In the genomic region with DNA sequence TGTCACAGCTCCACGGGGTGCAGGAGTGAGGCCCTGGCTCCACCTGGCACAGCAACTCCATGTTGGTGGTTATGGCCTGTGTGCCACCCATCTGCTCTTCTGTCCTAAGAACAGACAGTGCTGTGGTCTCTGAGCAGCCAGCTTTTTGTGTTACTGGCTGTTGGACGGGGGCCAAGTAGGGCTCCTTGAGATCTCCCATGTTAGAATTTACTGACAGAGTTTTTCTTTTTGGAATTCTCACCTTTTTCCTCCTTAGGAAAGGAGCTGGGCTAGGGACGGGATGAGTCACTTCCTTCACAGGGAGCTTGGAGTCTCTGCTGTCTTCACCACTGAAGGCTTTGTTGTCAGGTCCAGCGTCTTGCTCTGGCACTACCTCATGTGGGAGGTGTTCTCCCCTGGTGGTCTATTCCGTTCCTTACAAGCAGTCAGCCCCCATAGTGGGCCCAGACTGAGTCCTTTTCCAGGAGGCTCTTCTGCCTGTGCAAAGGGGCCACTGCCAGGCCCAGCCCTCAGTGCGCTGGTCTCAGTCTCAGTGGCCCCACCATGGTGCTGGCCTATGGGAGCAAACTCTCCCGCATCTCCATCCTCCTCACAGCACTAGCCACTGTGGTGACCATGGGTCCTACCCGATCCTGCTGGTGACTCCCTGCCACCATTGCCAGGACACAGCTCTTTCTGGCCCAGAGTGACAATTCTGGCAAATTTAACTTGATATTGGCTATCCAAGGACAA, we compare ENCODE assay signal across 7 cellular contexts. TPM values are rescaled to one million over a fixed set of nuclear protein-coding genes. Genes with fewer than 3 reads are reported as not detected.
DNase-seq lines count a peak whose midpoint lies in the region; ATAC-seq and TF ChIP-seq lines count a peak whose summit lies in the region.
"Not testable (repeated sequence)": the region's sequence is repeated elsewhere in the genome, so short reads cannot be mapped to it uniquely, and the experiment has no call there.

No MANE protein-coding gene starts in this region.

- DNase-seq in Daoy (ENCODE audit: low read depth) (peak; percentile 36), NCI-H2171 treated with DMSO at 0.1 percent for 48 hours (lab: John Stamatoyannopoulos, UW) (peak; percentile 84), astrocyte of the hippocampus (ENCODE audit: low read depth, low spot score) (peak; percentile 16)
- DNase-seq in IMR-90; Panc1 (ENCODE audit: low read depth, low spot score); lower lobe of right lung; stimulated activated effector memory CD8-positive, alpha-beta T cell treated with anti-CD3 and anti-CD28 coated beads, Interleukin-12 subunit alpha, Interleukin-12 subunit beta, amount 100 ng/mL, for 72 hours (ENCODE audit: low spot score in 2 of 2): not testable (repeated sequence)

- in situ Hi-C loops in IMR-90 (cut with MboI; ENCODE audit: low sequenced_read_pairs); Panc1 (cut with HindIII; ENCODE audit: low pct_unique_long_range_greater_than_20kb, low sequenced_read_pairs): not testable (repeated sequence)

- H2BK5ac ChIP-seq in IMR-90 (ENCODE audit: low read depth, low read length, poor library complexity, severe bottlenecking): not testable (repeated sequence)

- CTCF ChIA-PET in IMR-90 (lab: Yijun Ruan, JAX); Panc1 (lab: Charles Lee): not testable (repeated sequence)

- intact Hi-C loops in IMR-90 (cut with micrococcal nuclease); Panc1 (cut with micrococcal nuclease; ENCODE audit: unreplicated experiment); lower lobe of right lung (cut with DNase I): not testable (repeated sequence)

- TF ChIP-seq RAD21 in IMR-90 (IDR thresholded peaks at IDR 0.05; ENCODE audit: low read length): not testable (repeated sequence)

- H3K4ac ChIP-seq in IMR-90 (ENCODE audit: low read depth, low read length): not testable (repeated sequence)

- not testable (repeated sequence) for H2AK5ac ChIP-seq in IMR-90 (ENCODE audit: low read depth, low read length)

- H2BK15ac ChIP-seq in IMR-90 (ENCODE audit: low read depth, low read length): not testable (repeated sequence)

- dilution Hi-C loops in IMR-90 (cut with HindIII; ENCODE audit: low sequenced_read_pairs, unreplicated experiment): not testable (repeated sequence)

- H4K91ac ChIP-seq in IMR-90 (ENCODE audit: insufficient read depth, low read depth, low read length): not testable (repeated sequence)

- not testable (repeated sequence) for H2BK120ac ChIP-seq in IMR-90 (ENCODE audit: low read depth, low read length)

- not testable (repeated sequence) for H4K5ac ChIP-seq in IMR-90 (ENCODE audit: low read depth, low read length)

- H3K23ac ChIP-seq in IMR-90 (ENCODE audit: low read depth, low read length): not testable (repeated sequence)

- not testable (repeated sequence) for H2AFZ ChIP-seq in IMR-90 (replicated peaks; ENCODE audit: low read length, poor library complexity)

- H3K9ac ChIP-seq in IMR-90 (ENCODE audit: low read depth, low read length): not testable (repeated sequence)

- not testable (repeated sequence) for TF ChIP-seq POLR2A in IMR-90 (IDR thresholded peaks at IDR 0.05; ENCODE audit: low read depth, low read length)

- POLR2A ChIA-PET in IMR-90 (lab: Charles Lee; ENCODE audit: unreplicated experiment); Panc1 (lab: Charles Lee): not testable (repeated sequence)

- H2AK9ac ChIP-seq in IMR-90 (replicated peaks; ENCODE audit: low read depth, low read length, poor library complexity): not testable (repeated sequence)

- not testable (repeated sequence) for H2BK20ac ChIP-seq in IMR-90 (ENCODE audit: low read depth, low read length)

- H4K20me1 ChIP-seq in IMR-90 (ENCODE audit: insufficient read depth, low read length): not testable (repeated sequence)

- not testable (repeated sequence) for BruUV-seq in IMR-90 (replicated peaks; lab: Mats Ljungman, UMichigan); Panc1 (replicated peaks; lab: Mats Ljungman, UMichigan)

- H3K14ac ChIP-seq in IMR-90 (replicated peaks; ENCODE audit: low read depth, low read length): not testable (repeated sequence)

- not testable (repeated sequence) for H3K4me2 ChIP-seq in IMR-90 (ENCODE audit: low read depth, low read length)

- H3K4me3 ChIP-seq in IMR-90 (ENCODE audit: insufficient read depth, low read depth, low read length); Panc1 (ENCODE audit: low read depth in 2 of 2, low read length in 2 of 2); lower lobe of right lung: not testable (repeated sequence)

- H3K79me1 ChIP-seq in IMR-90 (ENCODE audit: low read depth in 1 of 2, low read length in 2 of 2): not testable (repeated sequence)

- TF ChIP-seq CTCF in IMR-90 (conservative IDR thresholded peaks at IDR 0.05; ENCODE audit: low read depth, low read length); Panc1 (IDR thresholded peaks at IDR 0.05); lower lobe of right lung (IDR thresholded peaks at IDR 0.05): not testable (repeated sequence)

- not testable (repeated sequence) for H3K9me1 ChIP-seq in IMR-90 (ENCODE audit: insufficient read depth, low read length)

- H3K36me3 ChIP-seq in IMR-90 (ENCODE audit: control insufficient read depth, insufficient read depth, low read length); Panc1 (ENCODE audit: control insufficient read depth, insufficient read depth, low read length); lower lobe of right lung: not testable (repeated sequence)

- H3K36me3 Mint-ChIP-seq in stimulated activated effector memory CD8-positive, alpha-beta T cell treated with anti-CD3 and anti-CD28 coated beads, Interleukin-12 subunit alpha, Interleukin-12 subunit beta, amount 100 ng/mL, for 72 hours: not testable (repeated sequence)

- not testable (repeated sequence) for H3K9me3 Mint-ChIP-seq in stimulated activated effector memory CD8-positive, alpha-beta T cell treated with anti-CD3 and anti-CD28 coated beads, Interleukin-12 subunit alpha, Interleukin-12 subunit beta, amount 100 ng/mL, for 72 hours

- H3K4me1 ChIP-seq in IMR-90 (ENCODE audit: control insufficient read depth, insufficient read depth, low read length); Panc1 (ENCODE audit: control insufficient read depth, insufficient read depth, low read length); lower lobe of right lung: not testable (repeated sequence)

- not testable (repeated sequence) for H3K4me3 Mint-ChIP-seq in stimulated activated effector memory CD8-positive, alpha-beta T cell treated with anti-CD3 and anti-CD28 coated beads, Interleukin-12 subunit alpha, Interleukin-12 subunit beta, amount 100 ng/mL, for 72 hours

- ATAC-seq in IMR-90 (ENCODE audit: low read depth) (peak; percentile 46; the same call in 1 of the 2 replicates), Panc1 (peak; percentile 62), lower lobe of right lung (peak; percentile 19 to 51)
- peak; percentile 32 for ATAC-seq in stimulated activated effector memory CD8-positive, alpha-beta T cell treated with anti-CD3 and anti-CD28 coated beads, Interleukin-12 subunit alpha, Interleukin-12 subunit beta, amount 100 ng/mL, for 72 hours

- H3K27ac ChIP-seq in IMR-90 (ENCODE audit: insufficient read depth, low read length); Panc1 (ENCODE audit: low read length); lower lobe of right lung: not testable (repeated sequence)

- not testable (repeated sequence) for H3K27ac Mint-ChIP-seq in stimulated activated effector memory CD8-positive, alpha-beta T cell treated with anti-CD3 and anti-CD28 coated beads, Interleukin-12 subunit alpha, Interleukin-12 subunit beta, amount 100 ng/mL, for 72 hours

- not testable (repeated sequence) for H3K9me3 ChIP-seq in IMR-90 (ENCODE audit: control insufficient read depth, insufficient read depth, low read length); Panc1 (ENCODE audit: control insufficient read depth, insufficient read depth, low read depth, low read length); lower lobe of right lung

- H3K18ac ChIP-seq in IMR-90 (ENCODE audit: low read depth, low read length): not testable (repeated sequence)

- WGBS in IMR-90 (ENCODE audit: extremely low coverage in 2 of 2, insufficient read length in 1 of 2), 2 experiments: no CpG with 5 or more reads among the region's 8 CpGs

- H3K56ac ChIP-seq in IMR-90 (ENCODE audit: extremely low read depth, insufficient read depth, low read length): not testable (repeated sequence)

- H3K27me3 ChIP-seq in IMR-90 (ENCODE audit: control insufficient read depth, insufficient read depth, low read length); Panc1 (ENCODE audit: control insufficient read depth, insufficient read depth, low read length); lower lobe of right lung (ENCODE audit: low read depth): not testable (repeated sequence)

- not testable (repeated sequence) for H4K8ac ChIP-seq in IMR-90 (ENCODE audit: low read depth in 2 of 2, low read length in 2 of 2)

- not testable (repeated sequence) for H3K4me1 Mint-ChIP-seq in stimulated activated effector memory CD8-positive, alpha-beta T cell treated with anti-CD3 and anti-CD28 coated beads, Interleukin-12 subunit alpha, Interleukin-12 subunit beta, amount 100 ng/mL, for 72 hours

RNA-seq across cellular contexts. Expression of a gene that starts 23.7 kb away (rescaled TPM):
- total RNA-seq in Daoy (2014; rRNA removed; shearing (Covaris generic)): 8.6 and 19.1 TPM in 2 replicates
- 3.4 and 3.6 TPM in 2 replicates for total RNA-seq in IMR-90 (2012; rRNA removed)
- polyA plus RNA-seq in IMR-90 (2012; rRNA removed): 1.4 and 2.2 TPM in 2 replicates
- 0.32 and 0.60 TPM in 2 replicates for polyA plus RNA-seq in IMR-90 (2012; cell fraction: cytosol; rRNA removed)
- polyA plus RNA-seq in IMR-90 (2012; cell fraction: nucleus; rRNA removed; ENCODE audit: low replicate concordance): 0.73 and 3.7 TPM in 2 replicates
- total RNA-seq in Panc1 (2021; ENCODE audit: unreplicated experiment): 19.2 TPM
- 4.9 TPM for polyA plus RNA-seq in Panc1 (2012; ENCODE audit: insufficient read length)
- 16.2 TPM for total RNA-seq in lower lobe of right lung
